In the genomic region with DNA sequence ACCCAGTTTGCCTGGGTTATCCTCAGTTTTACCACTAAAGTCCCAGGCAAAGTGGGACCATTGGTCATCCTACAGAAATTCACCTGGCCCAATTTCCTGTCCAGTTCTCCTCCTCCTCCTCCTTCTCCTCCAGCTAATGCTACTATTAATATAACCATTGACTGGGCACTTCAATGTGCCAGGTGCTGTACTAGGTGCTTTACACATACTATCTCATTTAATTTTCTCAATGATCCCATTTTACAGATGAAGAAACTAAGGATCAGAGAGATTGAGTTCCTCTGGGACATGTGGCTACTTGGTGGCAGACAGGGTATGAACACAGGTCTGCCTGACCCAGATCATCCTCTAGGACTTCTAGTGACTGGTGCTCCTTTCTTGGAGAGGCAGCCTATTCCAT, we compare ENCODE assay signal across 1 cellular context.
TF ChIP-seq lines count a peak whose summit lies in the region.

No MANE protein-coding gene starts in this region.

TF ChIP-seq in SK-N-SH, 30 proteins besides CTCF, POLR2A, EP300 and RAD21 (continued from another document):
- no peak for TF ChIP-seq YY1 (IDR thresholded peaks at IDR 0.05; ENCODE audit: low read depth)
